In the genomic region with DNA sequence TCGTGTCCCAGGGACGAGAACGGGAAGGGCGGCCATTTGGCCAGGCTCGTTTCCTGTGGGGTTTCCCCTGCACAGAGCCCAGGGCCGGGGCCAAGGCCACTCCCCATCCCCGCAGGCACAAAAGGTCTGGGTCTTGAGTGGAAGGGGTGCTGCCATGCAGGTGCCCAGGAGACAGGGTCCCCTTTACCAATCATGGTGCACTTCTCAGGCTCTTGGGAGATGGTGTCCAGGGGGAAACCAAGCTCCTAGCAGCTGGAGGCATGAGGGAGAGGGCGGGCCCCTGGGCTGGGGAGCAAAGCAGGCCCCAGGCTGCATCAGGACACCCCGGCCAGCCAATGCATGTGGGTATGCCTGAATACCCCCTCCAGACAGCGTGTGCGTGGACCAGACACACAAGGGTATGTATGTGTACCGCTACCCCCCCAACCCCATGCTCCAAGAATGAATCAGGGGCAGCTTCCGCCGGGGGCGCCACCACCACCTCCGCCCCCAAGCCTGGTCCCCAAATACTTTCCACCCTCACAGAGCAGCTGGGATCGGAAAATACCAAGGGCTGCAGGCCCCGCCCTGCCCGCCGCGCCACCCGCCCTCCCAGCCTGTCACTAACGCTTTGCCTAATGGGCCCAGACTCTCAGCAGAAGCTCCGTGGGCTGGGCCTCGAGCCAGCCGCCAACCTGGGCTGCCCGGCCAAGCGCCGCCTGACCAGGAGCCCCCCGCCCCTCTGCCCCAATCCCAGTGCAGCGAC, we compare ENCODE assay signal across 8 cellular contexts. TPM values are rescaled to one million over a fixed set of nuclear protein-coding genes. Genes with fewer than 3 reads are reported as not detected.
DNase-seq lines count a peak whose midpoint lies in the region; ATAC-seq, FAIRE-seq and TF ChIP-seq lines count a peak whose summit lies in the region.

No MANE protein-coding gene starts in this region.

- peak overlapping the region; percentile 53 for H3K4ac ChIP-seq in H1 (replicated peaks; ENCODE audit: insufficient read length, low read depth, low read length)

- WGBS in GM23248 (ENCODE audit: low coverage in 1 of 2, low lambda C conversion rate in 2 of 2, missing lambda C conversion rate in 2 of 2), 2 experiments: 1 to 2% methylated on average over 27 to 31 of the region's 31 CpGs
- WGBS in H1 (ENCODE audit: extremely low coverage in 1 of 2, insufficient coverage in 1 of 2, insufficient read length in 1 of 2, insufficient replicate concordance in 2 of 2, low coverage in 1 of 2, low lambda C conversion rate in 2 of 2, missing lambda C conversion rate in 1 of 2), 2 experiments: 73% methylated on average over 13 of the region's 31 CpGs; no CpG with 5 or more reads in 1 of the 2 experiments

- H3K9ac ChIP-seq in GM23248 (peak overlapping the region; percentile 100), H1 (replicated peaks in 1 of 4; ENCODE audit: extremely low read depth in 1 of 4, low read depth in 3 of 4, low read length in 3 of 4) (no peak overlapping the region)

- H3K4me1 ChIP-seq in GM23248 (ENCODE audit: insufficient read depth): peaks cover 45% of the 10 kb centered on the region
- H3K4me1 ChIP-seq in H1 (replicated peaks in 1 of 4; ENCODE audit: control insufficient read depth in 3 of 4, insufficient read depth in 4 of 4, low read length in 3 of 4): peaks cover 0 to 34% (median 25%) of the 10 kb centered on the region in 4 experiments; a peak in 6 of 7 replicates
- H3K4me1 ChIP-seq in muscle layer of duodenum (ENCODE audit: control insufficient read depth in 1 of 2, insufficient read depth in 2 of 2, low read length in 2 of 2): peaks cover 9 to 54% of the 10 kb centered on the region in 2 donors

- H3K79me2 ChIP-seq in GM23248 (ENCODE audit: insufficient read depth): peaks cover 87% of the 10 kb centered on the region
- peaks cover 0 to 3% of the 10 kb centered on the region in 2 experiments; a peak in 2 of 4 replicates for H3K79me2 ChIP-seq in H1 (ENCODE audit: control insufficient read depth in 1 of 2, insufficient read depth in 2 of 2, low read length in 2 of 2)

- no peak overlapping the region; the same call in 1 of the 2 replicates for H2BK5ac ChIP-seq in H1 (ENCODE audit: low read depth, low read length)

- H3K9me3 ChIP-seq in GM23248 (ENCODE audit: low read depth) (no peaks in the 10 kb centered on the region), H1 (ENCODE audit: insufficient read depth in 2 of 2, low read depth in 1 of 2, low read length in 1 of 2) (no peaks in the 10 kb centered on the region), muscle layer of duodenum (ENCODE audit: control insufficient read depth in 1 of 2, low read length in 2 of 2) (no peaks in the 10 kb centered on the region)

- H3K36me3 ChIP-seq in GM23248 (ENCODE audit: low read depth) (peaks cover 29% of the 10 kb centered on the region), H1 (ENCODE audit: control insufficient read depth in 2 of 4, insufficient read depth in 4 of 4, low read length in 3 of 4) (no peaks in the 10 kb centered on the region), muscle layer of duodenum (ENCODE audit: control insufficient read depth in 1 of 2, insufficient read depth in 2 of 2, low read length in 2 of 2) (peaks cover 7 to 50% of the 10 kb centered on the region in 2 donors)

- no peak overlapping the region for H4K91ac ChIP-seq in H1 (replicated peaks; ENCODE audit: insufficient read length, low read length)

- H3K23me2 ChIP-seq in H1 (ENCODE audit: low read depth, low read length): peaks cover 6% of the 10 kb centered on the region; the same call in 1 of the 2 replicates

- no peak for TF ChIP-seq EP300 in H1 (IDR thresholded peaks at IDR 0.05; ENCODE audit: borderline replicate concordance in 1 of 2, low read depth in 2 of 2, low read length in 2 of 2)

- peak overlapping the region; percentile 48 for H3K18ac ChIP-seq in H1 (ENCODE audit: extremely low read depth, low read length)

- CTCF ChIA-PET in H1 (lab: Charles Lee; ENCODE audit: partially characterized antibody): interaction anchor here (0.6 to 2.4 kb wide), 8 partner anchors 10 to 480 kb away, joined by 3 to 13 read pairs (median 4); no protein-coding TSS in a partner anchor

- no peak overlapping the region for H3K23ac ChIP-seq in H1 (ENCODE audit: insufficient read length)

- H2BK20ac ChIP-seq in H1 (ENCODE audit: low read length): no peak overlapping the region

- no peak for FAIRE-seq in H1 (lab: Jason Lieb, UNC)

- peak overlapping the region; percentile 75; the same call in 1 of the 2 replicates for H2BK12ac ChIP-seq in H1 (ENCODE audit: low read depth, low read length)

- no peak for TF ChIP-seq RAD21 in H1 (IDR thresholded peaks at IDR 0.05 in 1 of 2, conservative IDR thresholded peaks at IDR 0.05 in 1 of 2; ENCODE audit: low read depth in 2 of 2, low read length in 2 of 2)

- H3K27me3 ChIP-seq in GM23248 (replicated peaks; ENCODE audit: insufficient read depth) (no peaks in the 10 kb centered on the region), H1 (replicated peaks in 1 of 4; ENCODE audit: control insufficient read depth in 3 of 4, extremely low read depth in 1 of 4, insufficient read depth in 3 of 4, low read length in 3 of 4) (no peaks in the 10 kb centered on the region), muscle layer of duodenum (ENCODE audit: low read depth, low read length) (no peaks in the 10 kb centered on the region)

- no peak overlapping the region for H2BK120ac ChIP-seq in H1 (replicated peaks; ENCODE audit: low read depth, low read length)

- no peak for ATAC-seq in HG03025 (IDR thresholded peaks at IDR 0.05; ENCODE audit: low FRiP score, unreplicated experiment)

- no peak for TF ChIP-seq POLR2A in H1 (IDR thresholded peaks at IDR 0.05; ENCODE audit: control extremely low read depth in 1 of 2, low read depth in 2 of 2, low read length in 2 of 2)

- peak overlapping the region; percentile 88 for H4K8ac ChIP-seq in H1 (ENCODE audit: extremely low read depth, insufficient read depth, low read length)

- in situ Hi-C loops in GM23248 (cut with MboI): no loop called here

- POLR2A ChIA-PET in H1 (lab: Charles Lee; ENCODE audit: partially characterized antibody): interaction anchor here (0.6 to 1.9 kb wide), 6 partner anchors 9 to 673 kb away, joined by 3 to 8 read pairs (median 6); no protein-coding TSS in a partner anchor

- no peak overlapping the region for H2BK15ac ChIP-seq in H1 (ENCODE audit: low read length)

- H3K4me3 ChIP-seq in GM23248: peak overlapping the region; percentile 98
- no peak overlapping the region for H3K4me3 ChIP-seq in H1 (ENCODE audit: extremely low read depth in 1 of 4, insufficient read depth in 2 of 4, low read depth in 3 of 4, low read length in 4 of 4)
- peak overlapping the region; percentile 89 to 94 for H3K4me3 ChIP-seq in muscle layer of duodenum (ENCODE audit: low read depth in 1 of 2, low read length in 2 of 2)

- DNase-seq in DMS153 treated with DMSO at 0.1 percent for 48 hours (lab: John Stamatoyannopoulos, UW; ENCODE audit: unreplicated experiment): peak; percentile 67
- DNase-seq in GM23248: peak; percentile 94
- peak; percentile 84 to 95 for DNase-seq in NOMO-1 (lab: John Stamatoyannopoulos, UW; ENCODE audit: unreplicated experiment in 2 of 2)
- peak; percentile 85 to 87 for DNase-seq in activated CD8-positive, alpha-beta memory T cell treated with anti-CD3 and anti-CD28 coated beads for 4 hours (ENCODE audit: low read depth in 2 of 2)
- DNase-seq in H1 (ENCODE audit: low read depth in 1 of 2, low spot score in 2 of 2): peak in 1 of 2 experiments; percentile 69
- DNase-seq in stimulated activated naive CD4-positive, alpha-beta T cell (lab: John Stamatoyannopoulos, UW): peak in 5 of 6 experiments; percentile 56 to 80 (median 70)

- H3K27ac ChIP-seq in GM23248: peak overlapping the region; percentile 100
- peak overlapping the region; percentile 40; the same call in 1 of the 2 replicates for H3K27ac ChIP-seq in H1 (ENCODE audit: low read depth, low read length)
- peak overlapping the region; percentile 98 for H3K27ac ChIP-seq in muscle layer of duodenum (ENCODE audit: low read length)

- no peaks in the 10 kb centered on the region for H3K9me2 ChIP-seq in GM23248 (ENCODE audit: insufficient read depth)

- peak overlapping the region; percentile 27 for H4K5ac ChIP-seq in H1 (ENCODE audit: insufficient read length, low read depth, low read length)

- no peak overlapping the region for H3K56ac ChIP-seq in H1 (replicated peaks; ENCODE audit: insufficient read length, low read depth, low read length)

- H4K20me1 ChIP-seq in GM23248 (ENCODE audit: insufficient read depth) (no peaks in the 10 kb centered on the region), H1 (replicated peaks in 1 of 2; ENCODE audit: control insufficient read depth in 1 of 2, insufficient read depth in 2 of 2, low read length in 2 of 2) (peaks cover 1 to 9% of the 10 kb centered on the region in 2 experiments)

- no peak overlapping the region for H2AK5ac ChIP-seq in H1 (ENCODE audit: low read depth, low read length)

- peaks cover 59% of the 10 kb centered on the region for H3F3A ChIP-seq in GM23248 (ENCODE audit: insufficient read depth)

- H3K79me1 ChIP-seq in H1 (ENCODE audit: low read depth, low read length): no peaks in the 10 kb centered on the region

- H2AFZ ChIP-seq in GM23248 (no peak overlapping the region), H1 (ENCODE audit: low read length) (no peak overlapping the region)

- no peak overlapping the region for H3K14ac ChIP-seq in H1 (ENCODE audit: insufficient read length)

- TF ChIP-seq CTCF in H1 (IDR thresholded peaks at IDR 0.05; ENCODE audit: control extremely low read depth in 1 of 3, insufficient read depth in 1 of 3, low read depth in 1 of 3, low read length in 3 of 3): peak in 2 of 3 experiments; percentile 5 to 11; a peak in 1 of 4 replicates

- peak overlapping the region; percentile 91 for H3K4me2 ChIP-seq in GM23248 (ENCODE audit: unreplicated experiment)
- no peak overlapping the region for H3K4me2 ChIP-seq in H1 (ENCODE audit: insufficient read depth in 1 of 2, low read depth in 2 of 2, low read length in 2 of 2)

RNA-seq across cellular contexts. Expression of gene NANOS3, which starts 37.6 kb away (rescaled TPM):
- total RNA-seq in GM23248 (2014; rRNA removed; shearing (Covaris generic)): not detected in 2 replicates
- polyA plus RNA-seq in GM23248 (2016; fragmentation: Nextera tagmentation; extraction: Ambion mirVana) (2.7 TPM in 2 replicates), H1 (2011; rRNA removed) (0.14 and 0.62 TPM in 2 replicates)
- total RNA-seq in H1 (2021; fragmentation: NEBNext Ultra II Directional; extraction: Animal tissue kit (Norgen Biotek cat#: 25700)): not detected in 2 replicates
- polyA plus RNA-seq in H1 (2011; cell fraction: cytosol; rRNA removed): not detected
- polyA plus RNA-seq in H1 (2011; cell fraction: nucleus; rRNA removed): not detected
- 0.69 to 0.83 TPM in 2 of 4 replicates, not detected in the others for polyA plus RNA-seq in H1 (2012, experiment 1 of 2)
- polyA plus RNA-seq in H1 (2012, experiment 2 of 2): not detected
- polyA plus RNA-seq in H1 (2013, experiment 1 of 2): 1.2 TPM
- polyA plus RNA-seq in H1 (2013, experiment 2 of 2): 1.3 TPM
- polyA minus RNA-seq in H1 (2011; rRNA and poly(A)+ RNA removed): not detected in 2 replicates
- polyA minus RNA-seq in H1 (2011; cell fraction: cytosol; rRNA and poly(A)+ RNA removed): not detected
- polyA minus RNA-seq in H1 (2011; cell fraction: nucleus; rRNA and poly(A)+ RNA removed): not detected

RNA-seq across cellular contexts. Expression of gene ZSWIM4, which starts 44.1 kb away (rescaled TPM):
- 2.9 and 3.0 TPM in 2 replicates for total RNA-seq in GM23248 (2014; rRNA removed; shearing (Covaris generic))
- polyA plus RNA-seq in GM23248 (2016; fragmentation: Nextera tagmentation; extraction: Ambion mirVana) (0.35 and 0.81 TPM in 2 replicates), H1 (2011; rRNA removed) (12.2 and 23.2 TPM in 2 replicates)
- 31.1 and 32.7 TPM in 2 replicates for total RNA-seq in H1 (2021; fragmentation: NEBNext Ultra II Directional; extraction: Animal tissue kit (Norgen Biotek cat#: 25700))
- polyA plus RNA-seq in H1 (2011; cell fraction: cytosol; rRNA removed): 10.9 TPM
- polyA plus RNA-seq in H1 (2011; cell fraction: nucleus; rRNA removed): 21.2 TPM
- polyA plus RNA-seq in H1 (2012, experiment 1 of 2): 13.1 to 23.1 TPM (median 21.0 TPM) in 4 replicates
- polyA plus RNA-seq in H1 (2012, experiment 2 of 2): 20.0 TPM
- 17.0 TPM for polyA plus RNA-seq in H1 (2013, experiment 1 of 2)
- polyA plus RNA-seq in H1 (2013, experiment 2 of 2): 17.3 TPM
- 8.9 and 10.8 TPM in 2 replicates for polyA minus RNA-seq in H1 (2011; rRNA and poly(A)+ RNA removed)
- polyA minus RNA-seq in H1 (2011; cell fraction: cytosol; rRNA and poly(A)+ RNA removed): 23.9 TPM
- 13.5 TPM for polyA minus RNA-seq in H1 (2011; cell fraction: nucleus; rRNA and poly(A)+ RNA removed)

Comparison
In these comparisons a context has a peak if more than half of its experiments do, and no peak if none do; other contexts are left out.
1. H3K27ac ChIP-seq: peak in every context shown above with its lines; median percentile 100 in GM23248; 98 in muscle layer of duodenum; 40 in H1.
2. H3K4me3 ChIP-seq: peak in GM23248 (single experiment) and muscle layer of duodenum (2 of 2); none in H1 (0 of 4).